ENCODE assay signal across 8 cellular contexts in the genomic region with DNA sequence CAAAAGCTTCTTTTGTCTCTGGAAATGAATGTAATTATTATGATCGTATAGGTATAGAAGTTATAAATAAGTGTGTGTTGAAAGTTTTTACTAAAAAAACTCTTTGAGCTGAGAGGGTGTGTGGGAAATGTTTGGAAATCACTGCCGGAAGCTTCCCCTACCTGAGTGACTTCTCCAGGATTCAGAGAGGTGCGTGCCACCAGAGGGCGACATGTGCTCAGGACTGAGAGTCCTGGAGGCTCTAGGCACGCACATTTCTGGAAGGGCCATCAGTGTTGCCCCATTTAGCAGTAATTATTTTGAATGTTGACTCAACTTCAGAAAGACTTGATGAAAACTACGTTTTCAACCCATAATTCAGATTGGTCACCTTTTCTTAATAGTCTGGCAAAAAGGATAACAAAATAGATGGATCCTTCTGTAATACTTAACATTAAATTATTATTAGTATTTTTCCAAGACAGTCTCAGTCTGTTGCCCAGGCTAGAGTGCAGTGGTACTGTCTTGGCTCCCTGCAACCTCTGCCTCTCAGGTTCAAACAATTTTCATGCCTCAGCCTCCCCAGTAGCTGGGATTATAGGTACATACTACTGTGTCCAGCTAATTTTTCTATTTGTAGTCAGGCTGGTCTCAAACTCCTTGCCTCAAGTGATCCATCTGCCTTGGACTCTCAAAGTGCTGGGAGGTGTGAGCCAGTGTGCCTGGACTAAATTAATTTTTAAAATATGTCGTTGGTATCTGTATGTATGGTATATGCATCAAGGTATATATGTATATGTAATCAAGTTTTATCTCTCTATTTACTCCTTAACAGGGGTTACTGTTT. TPM values are rescaled to one million over a fixed set of nuclear protein-coding genes. Genes with fewer than 3 reads are reported as not detected.
DNase-seq lines count a peak whose midpoint lies in the region; ATAC-seq lines count a peak whose summit lies in the region.

No MANE protein-coding gene starts in this region.

- H3K4me1 Mint-ChIP-seq in activated CD4-positive, alpha-beta T cell treated with anti-CD3 and anti-CD28 coated beads, Interleukin-2, amount 10 ng/mL, durations not matched to agents 24 days and 14 days = peaks cover 41% of the 10 kb centered on the region
- peaks cover 47% of the 10 kb centered on the region for H3K4me1 Mint-ChIP-seq in dendritic cell treated with granulocyte-macrophage colony-stimulating factor and Interleukin-4, amounts not matched to agents 40 ng/mL and 50 ng/mL, for 4 days (ENCODE audit: low read depth)

- no peak overlapping the region for H3K4me3 Mint-ChIP-seq in activated CD4-positive, alpha-beta T cell treated with anti-CD3 and anti-CD28 coated beads, Interleukin-2, amount 10 ng/mL, durations not matched to agents 24 days and 14 days
- no peak overlapping the region for H3K4me3 Mint-ChIP-seq in dendritic cell treated with granulocyte-macrophage colony-stimulating factor and Interleukin-4, amounts not matched to agents 40 ng/mL and 50 ng/mL, for 4 days

- DNase-seq in ACHN (peak; percentile 62), NCI-H460 (ENCODE audit: extremely low read depth, low read depth) (peak; percentile 63), medulla oblongata (ENCODE audit: extremely low spot score) (peak; percentile 81)
- peak; percentile 94 for DNase-seq in activated CD4-positive, alpha-beta T cell treated with anti-CD3 and anti-CD28 coated beads, Interleukin-2, amount 10 ng/mL, durations not matched to agents 24 days and 14 days
- DNase-seq in stimulated activated CD8-positive, alpha-beta memory T cell treated with anti-CD3 and anti-CD28 coated beads, Interleukin-2, amount 100 ng/mL, for 48 hours (ENCODE audit: low read depth in 2 of 2) = peak; percentile 67 to 79

- in situ Hi-C loops in ACHN (cut with HindIII; ENCODE audit: low pct_ligation_motif_present, low pct_unique_long_range_greater_than_20kb, low sequenced_read_pairs) = no loop called here

- H3K27ac Mint-ChIP-seq in activated CD4-positive, alpha-beta T cell treated with anti-CD3 and anti-CD28 coated beads, Interleukin-2, amount 10 ng/mL, durations not matched to agents 24 days and 14 days = no peak overlapping the region
- H3K27ac Mint-ChIP-seq in dendritic cell treated with granulocyte-macrophage colony-stimulating factor and Interleukin-4, amounts not matched to agents 40 ng/mL and 50 ng/mL, for 4 days = peak overlapping the region; percentile 94

- H3K27me3 Mint-ChIP-seq in activated CD4-positive, alpha-beta T cell treated with anti-CD3 and anti-CD28 coated beads, Interleukin-2, amount 10 ng/mL, durations not matched to agents 24 days and 14 days = peaks cover 1% of the 10 kb centered on the region
- no peaks in the 10 kb centered on the region for H3K27me3 Mint-ChIP-seq in dendritic cell treated with granulocyte-macrophage colony-stimulating factor and Interleukin-4, amounts not matched to agents 40 ng/mL and 50 ng/mL, for 4 days

- intact Hi-C loops in activated CD4-positive, alpha-beta T cell treated with anti-CD3 and anti-CD28 coated beads, Interleukin-2, amount 10 ng/mL, durations not matched to agents 24 days and 14 days (cut with micrococcal nuclease) = loop anchor here (1.0 to 5.0 kb wide), 4 partner anchors 59 to 669 kb away; partner anchors contain the start of gene P2RY13
- intact Hi-C loops in dendritic cell treated with granulocyte-macrophage colony-stimulating factor and Interleukin-4, amounts not matched to agents 40 ng/mL and 50 ng/mL, for 4 days (cut with micrococcal nuclease) = loop anchor here (1.0 to 10.0 kb wide), 4 partner anchors 59 to 669 kb away; no protein-coding TSS in a partner anchor

- H3K9me3 Mint-ChIP-seq in activated CD4-positive, alpha-beta T cell treated with anti-CD3 and anti-CD28 coated beads, Interleukin-2, amount 10 ng/mL, durations not matched to agents 24 days and 14 days = no peaks in the 10 kb centered on the region
- H3K9me3 Mint-ChIP-seq in dendritic cell treated with granulocyte-macrophage colony-stimulating factor and Interleukin-4, amounts not matched to agents 40 ng/mL and 50 ng/mL, for 4 days = no peaks in the 10 kb centered on the region

- peak; percentile 33 for ATAC-seq in GM18508 (IDR thresholded peaks at IDR 0.05; ENCODE audit: insufficient read depth, unreplicated experiment)
- peak; percentile 46 for ATAC-seq in HG03135 (IDR thresholded peaks at IDR 0.05; ENCODE audit: unreplicated experiment)

- H3K36me3 Mint-ChIP-seq in activated CD4-positive, alpha-beta T cell treated with anti-CD3 and anti-CD28 coated beads, Interleukin-2, amount 10 ng/mL, durations not matched to agents 24 days and 14 days (ENCODE audit: low read depth) = no peaks in the 10 kb centered on the region
- no peaks in the 10 kb centered on the region for H3K36me3 Mint-ChIP-seq in dendritic cell treated with granulocyte-macrophage colony-stimulating factor and Interleukin-4, amounts not matched to agents 40 ng/mL and 50 ng/mL, for 4 days (ENCODE audit: low read depth)

RNA-seq across cellular contexts. Expression of gene GPR171, which starts 34.5 kb away (rescaled TPM):
- not detected in 2 replicates for total RNA-seq in NCI-H460 (2014; rRNA removed; shearing (Covaris generic))
- polyA plus RNA-seq in NCI-H460 (2014; cell fraction: nucleus; rRNA removed) = not detected in 2 replicates
- 159 and 164 TPM in 2 replicates for total RNA-seq in activated CD4-positive, alpha-beta T cell treated with anti-CD3 and anti-CD28 coated beads, Interleukin-2, amount 10 ng/mL, durations not matched to agents 24 days and 14 days

Comparison
In these comparisons a context has a peak if more than half of its experiments do, and no peak if none do; other contexts are left out.
1. Peak in every context shown above with its lines: DNase-seq and ATAC-seq.
2. RNA of gene GPR171, which starts 34.5 kb away (total RNA-seq): 159 to 164 TPM in activated CD4-positive, alpha-beta T cell treated with anti-CD3 and anti-CD28 coated beads, Interleukin-2, amount 10 ng/mL, durations not matched to agents 24 days and 14 days; not detected in NCI-H460; every median in the first group is over 100 times any median in the second.